In the genomic region with DNA sequence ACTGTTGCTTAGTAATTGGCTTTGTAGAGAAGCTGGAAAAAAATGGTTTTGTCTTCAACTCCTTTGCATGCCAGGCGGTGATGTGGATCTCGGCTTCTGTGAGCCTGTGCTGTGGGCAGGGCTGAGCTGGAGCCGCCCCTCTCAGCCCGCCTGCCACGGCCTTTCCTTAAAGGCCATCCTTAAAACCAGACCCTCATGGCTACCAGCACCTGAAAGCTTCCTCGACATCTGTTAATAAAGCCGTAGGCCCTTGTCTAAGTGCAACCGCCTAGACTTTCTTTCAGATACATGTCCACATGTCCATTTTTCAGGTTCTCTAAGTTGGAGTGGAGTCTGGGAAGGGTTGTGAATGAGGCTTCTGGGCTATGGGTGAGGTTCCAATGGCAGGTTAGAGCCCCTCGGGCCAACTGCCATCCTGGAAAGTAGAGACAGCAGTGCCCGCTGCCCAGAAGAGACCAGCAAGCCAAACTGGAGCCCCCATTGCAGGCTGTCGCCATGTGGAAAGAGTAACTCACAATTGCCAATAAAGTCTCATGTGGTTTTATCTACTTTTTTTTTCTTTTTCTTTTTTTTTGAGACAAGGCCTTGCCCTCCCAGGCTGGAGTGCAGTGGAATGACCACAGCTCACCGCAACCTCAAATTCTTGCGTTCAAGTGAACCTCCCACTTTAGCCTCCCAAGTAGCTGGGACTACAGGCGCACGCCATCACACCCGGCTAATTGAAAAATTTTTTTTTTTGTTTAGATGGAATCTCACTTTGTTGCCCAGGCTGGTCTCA, we compare ENCODE assay signal across 22 cellular contexts.
A peak's percentile ranks its signal among the peaks of the same experiment; 100 is the strongest.
DNase-seq lines count a peak whose midpoint lies in the region; ATAC-seq and TF ChIP-seq lines count a peak whose summit lies in the region.
"Had no signal": no experiment of that assay in that cellular context is flagged by ENCODE, and none has a peak within 500 bp of the region (broad histone marks: within the 10 kb centered on the region; RNA-seq: fewer than 3 reads in every experiment).

No MANE protein-coding gene starts in this region.

- no peaks in the 10 kb centered on the region for H3K9me3 Mint-ChIP-seq in activated T-cell treated with anti-CD3 and anti-CD28 coated beads, Interleukin-2, amount 50 U/mL, for 24 hours
- H3K9me3 Mint-ChIP-seq: central memory CD8-positive, alpha-beta T cell; naive B cell; stimulated activated naive CD8-positive, alpha-beta T cell treated with anti-CD3 and anti-CD28 coated beads, Interleukin-15, amount 100 ng/mL, for 72 hours had no signal

- H3K36me3 Mint-ChIP-seq in activated T-cell treated with anti-CD3 and anti-CD28 coated beads, Interleukin-2, amount 50 U/mL, for 24 hours (ENCODE audit: low read depth), result peaks cover 46% of the 10 kb centered on the region
- H3K36me3 Mint-ChIP-seq: naive B cell had no signal

- H3K27me3 Mint-ChIP-seq in activated T-cell treated with anti-CD3 and anti-CD28 coated beads, Interleukin-2, amount 50 U/mL, for 24 hours, result peaks cover 13% of the 10 kb centered on the region

- no peak overlapping the region for H3K4me3 Mint-ChIP-seq in activated T-cell treated with anti-CD3 and anti-CD28 coated beads, Interleukin-2, amount 50 U/mL, for 24 hours
- H3K4me3 Mint-ChIP-seq: B cell; central memory CD8-positive, alpha-beta T cell; naive B cell; stimulated activated naive CD8-positive, alpha-beta T cell treated with anti-CD3 and anti-CD28 coated beads, Interleukin-15, amount 100 ng/mL, for 72 hours had no signal

- H3K4me1 Mint-ChIP-seq in activated T-cell treated with anti-CD3 and anti-CD28 coated beads, Interleukin-2, amount 50 U/mL, for 24 hours (ENCODE audit: low read depth), result peaks cover 8% of the 10 kb centered on the region
- H3K4me1 Mint-ChIP-seq: B cell; central memory CD8-positive, alpha-beta T cell had no signal

- DNase-seq in NCI-H82 (lab: John Stamatoyannopoulos, UW) (peak; percentile 26), NCI-H82 treated with DMSO at 0.1 percent for 48 hours (lab: John Stamatoyannopoulos, UW; ENCODE audit: unreplicated experiment) (no peak), WERI-Rb-1 (no peak), globus pallidus (ENCODE audit: low spot score) (peak; percentile 73), iPS-NIHi7 (ENCODE audit: extremely low spot score) (no peak)
- DNase-seq in activated CD4-positive, CD25-positive, alpha-beta regulatory T cell (lab: John Stamatoyannopoulos, UW), result no peak
- no peak for DNase-seq in activated T-cell treated with anti-CD3 and anti-CD28 coated beads, Interleukin-2, amount 50 U/mL, for 24 hours
- DNase-seq: activated CD4-positive, alpha-beta T cell treated with anti-CD3 and anti-CD28 coated beads for 48 hours; activated CD8-positive, alpha-beta memory T cell treated with anti-CD3 and anti-CD28 coated beads for 24 hours; activated gamma-delta T cell; dermis blood vessel endothelial cell; HCEC 1CT; left lung; mesenchymal stem cell; naive B cell; NCI-H69; stimulated activated naive CD8-positive, alpha-beta T cell treated with anti-CD3 and anti-CD28 coated beads, Interleukin-15, amount 100 ng/mL, for 72 hours; tibial artery had no signal

- peaks cover 48% of the 10 kb centered on the region for H3K36me3 ChIP-seq in WERI-Rb-1
- H3K36me3 ChIP-seq: tibial artery had no signal

- ATAC-seq in HG02610 (IDR thresholded peaks at IDR 0.05; ENCODE audit: unreplicated experiment), result no peak
- ATAC-seq: left lung had no signal

- no peak overlapping the region for H3K4me3 ChIP-seq in WERI-Rb-1 (ENCODE audit: low read depth, low read length)
- H3K4me3 ChIP-seq: left lung, SJSA1, tibial artery had no signal

- H3K27ac Mint-ChIP-seq in activated T-cell treated with anti-CD3 and anti-CD28 coated beads, Interleukin-2, amount 50 U/mL, for 24 hours, result no peak overlapping the region
- H3K27ac Mint-ChIP-seq: B cell; naive B cell; stimulated activated naive CD8-positive, alpha-beta T cell treated with anti-CD3 and anti-CD28 coated beads, Interleukin-15, amount 100 ng/mL, for 72 hours had no signal

- no peaks in the 10 kb centered on the region for H3K27me3 ChIP-seq in WERI-Rb-1 (ENCODE audit: insufficient read depth, low read depth, severe bottlenecking)

- no peaks in the 10 kb centered on the region for H3K9me3 ChIP-seq in WERI-Rb-1 (ENCODE audit: severe bottlenecking)
- H3K9me3 ChIP-seq: left lung, SJSA1, tibial artery had no signal

- no peak for TF ChIP-seq CTCF in WERI-Rb-1 (IDR thresholded peaks at IDR 0.05; ENCODE audit: low read depth, low read length)

- peak overlapping the region; percentile 10 for H3K27ac ChIP-seq in WERI-Rb-1
- H3K27ac ChIP-seq: SJSA1, tibial artery had no signal

Comparison
In these comparisons a context has a peak if more than half of its experiments do, and no peak if none do; other contexts are left out.
1. DNase-seq: peak in NCI-H82 (single experiment) and globus pallidus (single experiment); none in NCI-H82 treated with DMSO at 0.1 percent for 48 hours (single experiment), WERI-Rb-1 (single experiment), activated CD4-positive, CD25-positive, alpha-beta regulatory T cell (0 of 4), iPS-NIHi7 (single experiment) and activated T-cell treated with anti-CD3 and anti-CD28 coated beads, Interleukin-2, amount 50 U/mL, for 24 hours (single experiment).